In genomic region chr17:48047741-48048320, GRCh38 we compare ENCODE assay signal across 8 cellular contexts. TPM values are rescaled to one million over a fixed set of nuclear protein-coding genes. Genes with fewer than 3 reads are reported as not detected.
DNase-seq lines count a peak whose midpoint lies in the region; ATAC-seq and TF ChIP-seq lines count a peak whose summit lies in the region.

No MANE protein-coding gene starts in this region.

- H3K27me3 Mint-ChIP-seq in activated B cell treated with CpG ODN at 0.5 μM for 24 hours, result no peaks in the 10 kb centered on the region
- peaks cover 13 to 15% (median 14%) of the 10 kb centered on the region in 3 donors for H3K27me3 Mint-ChIP-seq in immature natural killer cell (ENCODE audit: low read depth in 3 of 3)

- H3K4me3 Mint-ChIP-seq in activated B cell treated with CpG ODN at 0.5 μM for 24 hours, result peak overlapping the region; percentile 97
- H3K4me3 Mint-ChIP-seq in immature natural killer cell, result peak overlapping the region; percentile 91 to 100 (median 96)

- TF ChIP-seq CTCF in AG09309 (IDR thresholded peaks at IDR 0.05; ENCODE audit: control insufficient read depth, insufficient read depth, low read depth, low read length, missing control alignments) (no peak), activated B cell treated with CpG ODN at 0.5 μM for 24 hours (IDR thresholded peaks at IDR 0.05) (no peak)

- CTCF ChIA-PET in activated B cell treated with CpG ODN at 0.5 μM for 24 hours (lab: Charles Lee), result interaction anchor here (1.2 to 3.5 kb wide), 5 partner anchors 11 to 65 kb away, joined by 3 to 10 read pairs (median 8); no protein-coding TSS in a partner anchor

- intact Hi-C loops in activated B cell treated with CpG ODN at 0.5 μM for 24 hours (cut with micrococcal nuclease), result loop anchor here (1.0 to 5.0 kb wide), 9 partner anchors 11 to 1144 kb away; partner anchors contain the start of genes ATP5MC1, CBX1, COPZ2 and PNPO

- H3K36me3 Mint-ChIP-seq in activated B cell treated with CpG ODN at 0.5 μM for 24 hours (ENCODE audit: low read depth) (peaks cover 45% of the 10 kb centered on the region), immature natural killer cell (peaks cover 0 to 5% (median 4%) of the 10 kb centered on the region in 3 donors)

- peak overlapping the region; percentile 100 for H3K27ac Mint-ChIP-seq in activated B cell treated with CpG ODN at 0.5 μM for 24 hours
- H3K27ac Mint-ChIP-seq in immature natural killer cell, result peak overlapping the region; percentile 94 to 100 (median 99)

- no peaks in the 10 kb centered on the region for H3K9me3 Mint-ChIP-seq in activated B cell treated with CpG ODN at 0.5 μM for 24 hours
- H3K9me3 Mint-ChIP-seq in immature natural killer cell, result no peaks in the 10 kb centered on the region

- peak overlapping the region; percentile 96 for H3K27ac ChIP-seq in caudate nucleus (ENCODE audit: low read depth, low read length)

- H3K4me1 Mint-ChIP-seq in activated B cell treated with CpG ODN at 0.5 μM for 24 hours, result peaks cover 62% of the 10 kb centered on the region
- peaks cover 51 to 59% of the 10 kb centered on the region in 2 donors for H3K4me1 Mint-ChIP-seq in immature natural killer cell

- peak overlapping the region; percentile 85 for H3K4me3 ChIP-seq in AG09309 (ENCODE audit: control insufficient read depth, low read depth, low read length)

- DNase-seq in AG09309 (ENCODE audit: low read depth), result peak; percentile 99
- DNase-seq in NCI-H226, result peak; percentile 100
- DNase-seq in activated B cell treated with CpG ODN at 0.5 μM for 24 hours, result peak; percentile 89
- DNase-seq in caudate nucleus (lab: John Stamatoyannopoulos, UW), result peak; percentile 93 to 100 (median 99)
- peak; percentile 98 to 99 (median 98) for DNase-seq in immature natural killer cell
- DNase-seq in smooth muscle cell of the brain vasculature (ENCODE audit: low read depth, low spot score), result peak; percentile 99

- POLR2A ChIA-PET in activated B cell treated with CpG ODN at 0.5 μM for 24 hours (lab: Charles Lee), result interaction anchor here (0.6 to 4.8 kb wide), 27 partner anchors 9 to 861 kb away, joined by 3 to 83 read pairs (median 5); partner anchors contain the start of genes ATP5MC1, CBX1, CDK5RAP3 and COPZ2

- peak; percentile 85 for ATAC-seq in GM19023 (IDR thresholded peaks at IDR 0.05; ENCODE audit: unreplicated experiment)
- peak; percentile 86 for ATAC-seq in HG03196 (IDR thresholded peaks at IDR 0.05; ENCODE audit: unreplicated experiment)
- peak; percentile 94 for ATAC-seq in activated B cell treated with CpG ODN at 0.5 μM for 24 hours (ENCODE audit: low read depth)

RNA-seq across cellular contexts. Expression of gene NFE2L1, which starts 0.3 kb away (rescaled TPM):
- total RNA-seq in activated B cell treated with CpG ODN at 0.5 μM for 24 hours, result 127 and 141 TPM in 2 replicates
- polyA plus RNA-seq in immature natural killer cell, result 10 to 100 TPM in 1 of 3 donors, 1 to 10 TPM in 2; 5.9 to 18.4 (median 7.1) TPM

RNA-seq across cellular contexts. Expression of gene COPZ2, which starts 10.2 kb away (rescaled TPM):
- 3.3 and 4.1 TPM in 2 replicates for total RNA-seq in activated B cell treated with CpG ODN at 0.5 μM for 24 hours
- 10 to 100 TPM; 38.9 to 64.2 (median 41.3) TPM for polyA plus RNA-seq in immature natural killer cell

RNA-seq across cellular contexts. Expression of gene CBX1, which starts 53.4 kb away (rescaled TPM):
- 46.0 and 49.5 TPM in 2 replicates for total RNA-seq in activated B cell treated with CpG ODN at 0.5 μM for 24 hours
- 10 to 100 TPM; 19.3 to 30.0 (median 27.0) TPM for polyA plus RNA-seq in immature natural killer cell

RNA-seq across cellular contexts. Expression of gene SNX11, which starts 59.7 kb away (rescaled TPM):
- total RNA-seq in activated B cell treated with CpG ODN at 0.5 μM for 24 hours, result 129 and 145 TPM in 2 replicates
- 10 to 100 TPM; 37.1 to 44.7 (median 41.2) TPM for polyA plus RNA-seq in immature natural killer cell

Comparison
In these comparisons a context has a peak if more than half of its experiments do, and no peak if none do; other contexts are left out.
1. Peak in every context shown above with its lines: DNase-seq, ATAC-seq, H3K4me3 ChIP-seq and H3K27ac ChIP-seq.